ENCODE assay signal across 31 cellular contexts in genomic region chr5:120073722-120074121, GRCh38.
"Had no signal": no experiment of that assay in that cellular context is flagged by ENCODE, and none has a peak within 500 bp of the region (broad histone marks: within the 10 kb centered on the region; RNA-seq: fewer than 3 reads in every experiment).

No MANE protein-coding gene starts in this region.

- H3K4me2 ChIP-seq: neural progenitor cell, smooth muscle cell had no signal

- ATAC-seq: activated CD4-positive, CD25-positive, alpha-beta regulatory T cell treated with anti-CD3 and anti-CD28 coated beads, Interleukin-2, amount 50 U/mL, for 24 hours; effector memory CD8-positive, alpha-beta T cell; gastrocnemius medialis; natural killer cell; stimulated activated memory B cell treated with anti-CD40 and anti-IgM and Interleukin-4, amounts not matched to agents 10 μg/mL and 1 μg/mL and 100 μg/mL, for 72 hours; stimulated activated naive CD8-positive, alpha-beta T cell treated with anti-CD3 and anti-CD28 coated beads, Interleukin-15, amount 100 ng/mL, for 72 hours had no signal

- H3K36me3 ChIP-seq: brain microvascular endothelial cell, gastrocnemius medialis, left ventricle myocardium inferior, neural progenitor cell, right atrium auricular region, uterus, WERI-Rb-1 had no signal

- H3K27ac ChIP-seq: brain microvascular endothelial cell, gastrocnemius medialis, left ventricle myocardium inferior, neural progenitor cell, right atrium auricular region, uterus, WERI-Rb-1 had no signal

- H3K9me3 ChIP-seq: gastrocnemius medialis, left ventricle myocardium inferior, right atrium auricular region, uterus had no signal

- H3K4me3 ChIP-seq: gastrocnemius medialis, left ventricle myocardium inferior, lung, neural progenitor cell, right atrium auricular region, smooth muscle cell, uterus had no signal

- H3K4me1 ChIP-seq: gastrocnemius medialis, neural progenitor cell, right atrium auricular region, uterus had no signal

- H3K27me3 ChIP-seq: brain microvascular endothelial cell, gastrocnemius medialis, neural progenitor cell, right atrium auricular region, uterus had no signal

- H2AFZ ChIP-seq: neural progenitor cell had no signal

- DNase-seq: activated CD4-positive, alpha-beta memory T cell treated with anti-CD3 and anti-CD28 coated beads for 36 hours; activated CD4-positive, alpha-beta T cell treated with anti-CD3 and anti-CD28 coated beads for 48 hours; activated CD8-positive, alpha-beta memory T cell treated with anti-CD3 and anti-CD28 coated beads, Interleukin-2, amount 50 U/mL, for 4 hours; activated effector memory CD4-positive, alpha-beta T cell treated with anti-CD3 and anti-CD28 coated beads, Interleukin-2, amount 50 U/mL, for 16 hours; activated naive CD4-positive, alpha-beta T cell treated with anti-CD3 and anti-CD28 coated beads for 36 hours; activated naive CD8-positive, alpha-beta T cell treated with anti-CD3 and anti-CD28 coated beads, Interleukin-2, amount 10 ng/mL, durations not matched to agents 7 days and 5 days; activated T-cell treated with anti-CD3 and anti-CD28 coated beads, Interleukin-2, amount 50 U/mL, for 1 hour; amniotic stem cell; brain microvascular endothelial cell; caudate nucleus; cortex of kidney; effector memory CD8-positive, alpha-beta T cell; erythroblast; gastrocnemius medialis; glutamatergic neuron; left ventricle myocardium inferior; mesendoderm; natural killer cell; stimulated activated CD4-positive, alpha-beta T cell treated with anti-CD3 and anti-CD28 coated beads, Interleukin-1b, Interleukin-23, amount 100 ng/mL, for 48 hours; stimulated activated CD4-positive, alpha-beta T cell treated with anti-CD3 and anti-CD28 coated beads, Interleukin-4, amount 100 ng/mL, for 4 hours; stimulated activated CD8-positive, alpha-beta memory T cell treated with anti-CD3 and anti-CD28 coated beads, Interleukin-4, amount 100 ng/mL, for 48 hours; stimulated activated naive CD8-positive, alpha-beta T cell treated with anti-CD3 and anti-CD28 coated beads, Interleukin-15, amount 100 ng/mL, for 72 hours; substantia nigra; uterus; WERI-Rb-1 had no signal

- H3K9ac ChIP-seq: neural progenitor cell had no signal
